Comparison of ENCODE assay signal across 1 cellular context in the genomic region with DNA sequence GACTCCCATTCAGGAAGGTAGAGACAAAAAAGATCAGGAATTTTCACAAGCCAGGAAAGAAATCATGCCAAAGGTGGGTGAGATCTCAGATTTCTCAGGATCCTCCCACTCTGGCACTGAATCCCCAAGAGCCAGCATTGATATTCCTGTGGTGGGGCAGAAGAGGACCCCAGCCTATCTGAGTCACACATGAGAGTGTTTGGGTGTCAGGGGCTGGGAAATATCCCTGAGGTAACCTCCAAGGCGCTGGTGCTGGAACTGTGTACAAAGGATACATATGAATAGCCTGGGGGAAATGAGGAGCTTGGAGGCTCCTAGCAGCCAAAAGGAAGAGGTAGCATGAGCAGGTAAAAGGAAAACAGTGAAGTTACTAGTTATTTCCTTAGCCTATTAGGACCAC.
TF ChIP-seq lines count a peak whose summit lies in the region.

No MANE protein-coding gene starts in this region.

TF ChIP-seq in GM23338, 12 proteins besides CTCF, POLR2A, EP300 and RAD21 (continued from another document):
- TF ChIP-seq, protein P1, sequence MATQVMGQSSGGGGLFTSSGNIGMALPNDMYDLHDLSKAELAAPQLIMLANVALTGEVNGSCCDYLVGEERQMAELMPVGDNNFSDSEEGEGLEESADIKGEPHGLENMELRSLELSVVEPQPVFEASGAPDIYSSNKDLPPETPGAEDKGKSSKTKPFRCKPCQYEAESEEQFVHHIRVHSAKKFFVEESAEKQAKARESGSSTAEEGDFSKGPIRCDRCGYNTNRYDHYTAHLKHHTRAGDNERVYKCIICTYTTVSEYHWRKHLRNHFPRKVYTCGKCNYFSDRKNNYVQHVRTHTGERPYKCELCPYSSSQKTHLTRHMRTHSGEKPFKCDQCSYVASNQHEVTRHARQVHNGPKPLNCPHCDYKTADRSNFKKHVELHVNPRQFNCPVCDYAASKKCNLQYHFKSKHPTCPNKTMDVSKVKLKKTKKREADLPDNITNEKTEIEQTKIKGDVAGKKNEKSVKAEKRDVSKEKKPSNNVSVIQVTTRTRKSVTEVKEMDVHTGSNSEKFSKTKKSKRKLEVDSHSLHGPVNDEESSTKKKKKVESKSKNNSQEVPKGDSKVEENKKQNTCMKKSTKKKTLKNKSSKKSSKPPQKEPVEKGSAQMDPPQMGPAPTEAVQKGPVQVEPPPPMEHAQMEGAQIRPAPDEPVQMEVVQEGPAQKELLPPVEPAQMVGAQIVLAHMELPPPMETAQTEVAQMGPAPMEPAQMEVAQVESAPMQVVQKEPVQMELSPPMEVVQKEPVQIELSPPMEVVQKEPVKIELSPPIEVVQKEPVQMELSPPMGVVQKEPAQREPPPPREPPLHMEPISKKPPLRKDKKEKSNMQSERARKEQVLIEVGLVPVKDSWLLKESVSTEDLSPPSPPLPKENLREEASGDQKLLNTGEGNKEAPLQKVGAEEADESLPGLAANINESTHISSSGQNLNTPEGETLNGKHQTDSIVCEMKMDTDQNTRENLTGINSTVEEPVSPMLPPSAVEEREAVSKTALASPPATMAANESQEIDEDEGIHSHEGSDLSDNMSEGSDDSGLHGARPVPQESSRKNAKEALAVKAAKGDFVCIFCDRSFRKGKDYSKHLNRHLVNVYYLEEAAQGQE (IDR thresholded peaks at IDR 0.05; ENCODE audit: unreplicated experiment), result no peak
- no peak for TF ChIP-seq STAT1 (IDR thresholded peaks at IDR 0.05; ENCODE audit: unreplicated experiment)
- no peak for TF ChIP-seq NANOG (IDR thresholded peaks at IDR 0.05; ENCODE audit: borderline replicate concordance)
- TF ChIP-seq ZNF331 (CRISPR knock-in tag; IDR thresholded peaks at IDR 0.05; ENCODE audit: low read depth), result no peak
